Comparison of ENCODE assay signal across 1 cellular context in the genomic region with DNA sequence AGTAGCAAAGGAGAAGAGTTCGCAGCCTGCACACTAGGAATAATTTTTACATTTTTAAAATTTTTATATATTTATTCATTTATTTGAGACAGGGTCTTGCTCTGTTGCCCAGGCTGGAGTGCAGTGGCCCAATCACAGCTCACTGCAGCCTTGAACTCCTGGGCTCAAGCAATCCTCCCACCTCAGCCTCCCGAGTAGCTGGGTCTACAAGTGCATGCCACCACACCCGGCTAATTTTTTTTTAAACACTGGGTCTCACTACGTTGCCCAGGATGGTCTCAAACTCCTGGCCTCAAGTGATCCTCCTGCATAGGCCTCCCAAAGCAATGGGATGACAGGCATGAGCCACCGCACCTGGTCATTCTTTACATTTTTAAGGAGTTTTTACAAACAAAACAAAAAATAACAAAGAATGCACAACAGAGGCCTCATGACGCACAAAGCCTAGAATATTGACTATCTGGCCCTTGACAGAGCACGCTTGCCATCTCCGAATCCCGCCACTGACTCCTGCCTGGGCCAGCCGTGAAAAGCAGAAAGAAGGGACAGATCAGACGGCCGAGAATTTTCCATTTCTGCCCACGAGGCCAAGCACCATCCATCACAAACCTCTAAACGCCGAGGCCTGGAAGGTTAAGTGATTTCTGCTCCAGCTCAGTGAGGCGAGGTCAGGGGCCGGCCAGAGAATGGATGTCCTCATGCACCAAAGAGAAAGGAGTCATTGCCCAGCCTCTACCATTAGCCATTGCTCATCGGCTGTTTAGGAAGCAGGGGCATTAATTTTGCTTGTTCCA.
A peak's percentile ranks its signal among the peaks of the same experiment; 100 is the strongest.
TF ChIP-seq lines count a peak whose summit lies in the region.

No MANE protein-coding gene starts in this region.

TF ChIP-seq in HEK293, 187 proteins besides CTCF, POLR2A, EP300 and RAD21:
- TF ChIP-seq ZNF561 (tag by site-specific recombination; IDR thresholded peaks at IDR 0.05; ENCODE audit: borderline replicate concordance) (no peak), ZNF121 (tag by site-specific recombination; IDR thresholded peaks at IDR 0.05) (peak; percentile 93), ZNF664 (tag by site-specific recombination; IDR thresholded peaks at IDR 0.05) (no peak), ZNF549 (tag by site-specific recombination; IDR thresholded peaks at IDR 0.05) (no peak), REST (tag by site-specific recombination; IDR thresholded peaks at IDR 0.05) (no peak), ZNF416 (tag by site-specific recombination; IDR thresholded peaks at IDR 0.05) (no peak), ZNF654 (tag by site-specific recombination; IDR thresholded peaks at IDR 0.05; ENCODE audit: low read depth) (no peak)
TF ChIP-seq in HEK293: peak in this region for 1.
